ENCODE assay signal across 1 cellular context in the genomic region with DNA sequence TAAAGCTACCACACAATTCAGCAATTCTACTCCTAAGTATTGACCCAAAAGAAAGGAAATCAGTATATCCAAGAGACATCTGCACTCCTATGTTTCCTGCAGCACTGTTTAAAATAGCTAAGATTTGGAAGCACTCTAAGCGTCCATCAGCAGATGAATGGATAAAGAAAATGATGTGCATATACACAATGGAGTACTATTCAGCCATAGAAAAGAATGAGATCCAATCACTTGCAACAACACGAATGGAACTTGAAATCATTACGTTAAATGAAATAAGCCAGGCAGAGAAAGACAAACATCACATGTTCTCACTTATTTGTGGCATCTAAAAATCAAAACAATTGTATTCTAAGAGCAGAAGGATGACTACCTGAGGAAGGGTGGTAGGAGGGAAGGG.
TF ChIP-seq lines count a peak whose summit lies in the region.

No MANE protein-coding gene starts in this region.

TF ChIP-seq in endothelial cell of umbilical vein, 7 proteins besides CTCF, POLR2A, EP300 and RAD21:
- no peak for TF ChIP-seq POLR2AphosphoS5 (IDR thresholded peaks at IDR 0.05; ENCODE audit: insufficient read depth, low read depth, low read length)
